ENCODE assay signal across 2 cellular contexts in the genomic region with DNA sequence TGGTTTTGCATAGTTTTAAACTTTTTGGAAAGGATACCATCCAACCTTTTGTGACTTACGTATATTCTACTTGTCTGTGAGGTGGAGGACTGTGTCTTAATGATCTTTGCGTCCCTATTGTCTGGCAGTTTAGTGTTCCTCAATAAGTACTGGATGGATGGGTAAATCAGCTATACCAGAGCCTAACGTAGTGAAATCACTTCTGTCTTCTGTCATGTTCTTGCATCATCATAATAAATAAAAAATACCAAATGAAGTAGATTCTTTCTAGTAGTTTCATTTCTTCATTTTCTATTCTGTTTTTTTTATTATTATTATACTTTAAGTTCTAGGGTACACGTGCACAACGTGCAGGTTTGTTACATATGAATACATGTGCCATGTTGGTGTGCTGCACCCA.
TF ChIP-seq lines count a peak whose summit lies in the region.

No MANE protein-coding gene starts in this region.

TF ChIP-seq in IMR-90, 13 proteins besides CTCF, POLR2A, EP300 and RAD21:
- TF ChIP-seq RCOR1 (IDR thresholded peaks at IDR 0.05; ENCODE audit: insufficient replicate concordance, low read length): no peak
- 0 out of 2 replicates have a peak, but pooled peaks have one; percentile 52 for TF ChIP-seq CEBPB (IDR thresholded peaks at IDR 0.05; ENCODE audit: low read depth, low read length)

TF ChIP-seq in K562, 482 proteins besides CTCF, POLR2A, EP300 and RAD21 (continued from another document):
- TF ChIP-seq JUND (IDR thresholded peaks at IDR 0.05; ENCODE audit: borderline replicate concordance, low read depth, low read length): no peak
- no peak for TF ChIP-seq JUND (tag; IDR thresholded peaks at IDR 0.05; ENCODE audit: borderline replicate concordance, low read depth, low read length)
- TF ChIP-seq ZNF197 (CRISPR knock-in tag; IDR thresholded peaks at IDR 0.05; ENCODE audit: low read depth): no peak
- TF ChIP-seq, protein P1, sequence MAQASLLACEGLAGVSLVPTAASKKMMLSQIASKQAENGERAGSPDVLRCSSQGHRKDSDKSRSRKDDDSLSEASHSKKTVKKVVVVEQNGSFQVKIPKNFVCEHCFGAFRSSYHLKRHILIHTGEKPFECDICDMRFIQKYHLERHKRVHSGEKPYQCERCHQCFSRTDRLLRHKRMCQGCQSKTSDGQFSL (CRISPR knock-in tag; IDR thresholded peaks at IDR 0.05): no peak
- TF ChIP-seq, protein P1 (tag; IDR thresholded peaks at IDR 0.05): no peak
- no peak for TF ChIP-seq SMARCE1 (IDR thresholded peaks at IDR 0.05)
- TF ChIP-seq, protein P2, sequence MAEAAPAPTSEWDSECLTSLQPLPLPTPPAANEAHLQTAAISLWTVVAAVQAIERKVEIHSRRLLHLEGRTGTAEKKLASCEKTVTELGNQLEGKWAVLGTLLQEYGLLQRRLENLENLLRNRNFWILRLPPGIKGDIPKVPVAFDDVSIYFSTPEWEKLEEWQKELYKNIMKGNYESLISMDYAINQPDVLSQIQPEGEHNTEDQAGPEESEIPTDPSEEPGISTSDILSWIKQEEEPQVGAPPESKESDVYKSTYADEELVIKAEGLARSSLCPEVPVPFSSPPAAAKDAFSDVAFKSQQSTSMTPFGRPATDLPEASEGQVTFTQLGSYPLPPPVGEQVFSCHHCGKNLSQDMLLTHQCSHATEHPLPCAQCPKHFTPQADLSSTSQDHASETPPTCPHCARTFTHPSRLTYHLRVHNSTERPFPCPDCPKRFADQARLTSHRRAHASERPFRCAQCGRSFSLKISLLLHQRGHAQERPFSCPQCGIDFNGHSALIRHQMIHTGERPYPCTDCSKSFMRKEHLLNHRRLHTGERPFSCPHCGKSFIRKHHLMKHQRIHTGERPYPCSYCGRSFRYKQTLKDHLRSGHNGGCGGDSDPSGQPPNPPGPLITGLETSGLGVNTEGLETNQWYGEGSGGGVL (CRISPR knock-in tag; IDR thresholded peaks at IDR 0.05): no peak
- no peak for TF ChIP-seq CEBPG (CRISPR knock-in tag; IDR thresholded peaks at IDR 0.05)
- TF ChIP-seq CEBPG (tag; conservative IDR thresholded peaks at IDR 0.05 in 1 of 2, IDR thresholded peaks at IDR 0.05 in 1 of 2): peak; percentile 12 to 51; a peak in 1 of 4 replicates
- TF ChIP-seq, protein P3, sequence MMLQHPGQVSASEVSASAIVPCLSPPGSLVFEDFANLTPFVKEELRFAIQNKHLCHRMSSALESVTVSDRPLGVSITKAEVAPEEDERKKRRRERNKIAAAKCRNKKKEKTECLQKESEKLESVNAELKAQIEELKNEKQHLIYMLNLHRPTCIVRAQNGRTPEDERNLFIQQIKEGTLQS (IDR thresholded peaks at IDR 0.05): peak; percentile 53
- TF ChIP-seq, protein P3 (CRISPR knock-in tag; conservative IDR thresholded peaks at IDR 0.05): no peak
- TF ChIP-seq, protein P4, sequence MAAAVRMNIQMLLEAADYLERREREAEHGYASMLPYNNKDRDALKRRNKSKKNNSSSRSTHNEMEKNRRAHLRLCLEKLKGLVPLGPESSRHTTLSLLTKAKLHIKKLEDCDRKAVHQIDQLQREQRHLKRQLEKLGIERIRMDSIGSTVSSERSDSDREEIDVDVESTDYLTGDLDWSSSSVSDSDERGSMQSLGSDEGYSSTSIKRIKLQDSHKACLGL (CRISPR knock-in tag; IDR thresholded peaks at IDR 0.05; ENCODE audit: borderline replicate concordance, poor library complexity, severe bottlenecking): no peak
- no peak for TF ChIP-seq GATA2 (CRISPR knock-in tag; IDR thresholded peaks at IDR 0.05)
- no peak for TF ChIP-seq STAT5B (CRISPR knock-in tag; IDR thresholded peaks at IDR 0.05)
- no peak for TF ChIP-seq ZFP30 (CRISPR knock-in tag; IDR thresholded peaks at IDR 0.05; ENCODE audit: borderline replicate concordance)
- no peak for TF ChIP-seq GTF2A2 (tag; IDR thresholded peaks at IDR 0.05)
- TF ChIP-seq ZNF695 (CRISPR knock-in tag; IDR thresholded peaks at IDR 0.05): no peak
- no peak for TF ChIP-seq HDAC8 (tag; IDR thresholded peaks at IDR 0.05)
- no peak for TF ChIP-seq FOXJ2 (tag; IDR thresholded peaks at IDR 0.05)
- TF ChIP-seq MTF1 (CRISPR knock-in tag; IDR thresholded peaks at IDR 0.05; ENCODE audit: borderline replicate concordance): no peak
